Comparison of ENCODE assay signal across 9 cellular contexts in genomic region chr19:4547303-4548237, GRCh38. TPM values are rescaled to one million over a fixed set of nuclear protein-coding genes. Genes with fewer than 3 reads are reported as not detected.
A peak's percentile ranks its signal among the peaks of the same experiment; 100 is the strongest.
DNase-seq lines count a peak whose midpoint lies in the region; TF ChIP-seq lines count a peak whose summit lies in the region.
"Had no signal": no experiment of that assay in that cellular context is flagged by ENCODE, and none has a peak within 500 bp of the region (broad histone marks: within the 10 kb centered on the region; RNA-seq: fewer than 3 reads in every experiment).

No MANE protein-coding gene starts in this region.

- H3K27ac Mint-ChIP-seq in T-helper 2 cell treated with Interferon-gamma antibody and Interleukin-4, amounts not matched to agents 5 μg/mL and 100 μg/mL, for 36 hours, result no peak overlapping the region

- no peaks in the 10 kb centered on the region for H3K27me3 ChIP-seq in BJ (ENCODE audit: control insufficient read depth, insufficient read depth, low read length)
- no peaks in the 10 kb centered on the region for H3K27me3 ChIP-seq in H7 (ENCODE audit: control insufficient read depth, insufficient read depth, low read length)

- no peaks in the 10 kb centered on the region for H3K4me1 Mint-ChIP-seq in T-helper 2 cell treated with Interferon-gamma antibody and Interleukin-4, amounts not matched to agents 5 μg/mL and 100 μg/mL, for 36 hours (ENCODE audit: low read depth)

- H3K36me3 Mint-ChIP-seq in T-helper 2 cell treated with Interferon-gamma antibody and Interleukin-4, amounts not matched to agents 5 μg/mL and 100 μg/mL, for 36 hours (ENCODE audit: low read depth), result no peaks in the 10 kb centered on the region

- H3K9me3 Mint-ChIP-seq in T-helper 2 cell treated with Interferon-gamma antibody and Interleukin-4, amounts not matched to agents 5 μg/mL and 100 μg/mL, for 36 hours, result no peaks in the 10 kb centered on the region

- H3K4me3 Mint-ChIP-seq in T-helper 2 cell treated with Interferon-gamma antibody and Interleukin-4, amounts not matched to agents 5 μg/mL and 100 μg/mL, for 36 hours, result no peak overlapping the region

- POLR2A ChIA-PET in BJ (lab: Charles Lee), result no interaction called here

- H3K4me3 ChIP-seq in BJ (ENCODE audit: low read depth, low read length) (no peak overlapping the region), H7 (ENCODE audit: insufficient read depth, low read depth, low read length) (no peak overlapping the region), WI38 (ENCODE audit: low read depth, low read length) (no peak overlapping the region), coronary artery (no peak overlapping the region)

- CTCF ChIA-PET in BJ (lab: Yijun Ruan, JAX), result interaction anchor here (0.5 to 1.8 kb wide), 11 partner anchors 9 to 489 kb away, joined by 3 to 12 read pairs (median 4); partner anchors contain the start of gene SEMA6B

- H3K27me3 Mint-ChIP-seq in T-helper 2 cell treated with Interferon-gamma antibody and Interleukin-4, amounts not matched to agents 5 μg/mL and 100 μg/mL, for 36 hours (ENCODE audit: low read depth), result no peaks in the 10 kb centered on the region

- H3K36me3 ChIP-seq in BJ (ENCODE audit: control insufficient read depth, insufficient read depth, low read length), result no peaks in the 10 kb centered on the region
- H3K36me3 ChIP-seq in H7 (replicated peaks; ENCODE audit: control insufficient read depth, insufficient read depth, low read length), result peaks cover 12% of the 10 kb centered on the region

- no peak overlapping the region for H3K27ac ChIP-seq in coronary artery

- TF ChIP-seq CTCF in BJ (IDR thresholded peaks at IDR 0.05; ENCODE audit: insufficient read depth, low read depth, low read length) (peak; percentile 27; the same call in 1 of the 2 replicates), WI38 (IDR thresholded peaks at IDR 0.05; ENCODE audit: low read depth, low read length) (peak; percentile 19; the same call in 1 of the 2 replicates), coronary artery (IDR thresholded peaks at IDR 0.05) (no peak)

- DNase-seq in BJ (ENCODE audit: low read depth) (no peak), H7 (peak; percentile 70), iPS-NIHi11 (ENCODE audit: low spot score) (peak; percentile 44), epidermal melanocyte (ENCODE audit: insufficient read length, low spot score) (no peak), coronary artery (ENCODE audit: low spot score) (no peak), nucleus accumbens (lab: John Stamatoyannopoulos, UW) (no peak)
- no peak for DNase-seq in T-helper 2 cell treated with Interferon-gamma antibody and Interleukin-4, amounts not matched to agents 5 μg/mL and 100 μg/mL, for 36 hours (ENCODE audit: low spot score)
- DNase-seq: activated CD4-positive, CD25-positive, alpha-beta regulatory T cell treated with anti-CD3 and anti-CD28 coated beads, Interleukin-2, amount 50 U/mL, for 72 hours had no signal

RNA-seq across cellular contexts. Expression of gene LRG1, which starts 7.7 kb away (rescaled TPM):
- 0.02 TPM in 1 of 2 replicates, not detected in the other for polyA plus RNA-seq in BJ (2011; rRNA removed)
- not detected in 2 replicates for polyA minus RNA-seq in BJ (2011; rRNA and poly(A)+ RNA removed)
- total RNA-seq in H7 (2014; rRNA removed; shearing (Covaris generic)), result 0.10 and 0.30 TPM in 2 replicates

RNA-seq across cellular contexts. Expression of gene SEMA6B, which starts 11.9 kb away (rescaled TPM):
- polyA plus RNA-seq in BJ (2011; rRNA removed), result 0.11 and 0.22 TPM in 2 replicates
- 0.15 and 0.28 TPM in 2 replicates for polyA minus RNA-seq in BJ (2011; rRNA and poly(A)+ RNA removed)
- 38.4 and 43.0 TPM in 2 replicates for total RNA-seq in H7 (2014; rRNA removed; shearing (Covaris generic))

RNA-seq across cellular contexts. Expression of gene PLIN5, which starts 12.5 kb away (rescaled TPM):
- not detected in 2 replicates for polyA plus RNA-seq in BJ (2011; rRNA removed)
- polyA minus RNA-seq in BJ (2011; rRNA and poly(A)+ RNA removed), result not detected in 2 replicates
- 1.3 and 2.5 TPM in 2 replicates for total RNA-seq in H7 (2014; rRNA removed; shearing (Covaris generic))

RNA-seq across cellular contexts. Expression of gene PLIN4, which starts 29.3 kb away (rescaled TPM):
- 0.01 TPM in 2 replicates for polyA plus RNA-seq in BJ (2011; rRNA removed)
- polyA minus RNA-seq in BJ (2011; rRNA and poly(A)+ RNA removed), result 0.05 TPM in 1 of 2 replicates, not detected in the other
- 0.07 and 0.10 TPM in 2 replicates for total RNA-seq in H7 (2014; rRNA removed; shearing (Covaris generic))

Comparison
In these comparisons a context has a peak if more than half of its experiments do, and no peak if none do; other contexts are left out.
1. DNase-seq: peak in H7 (single experiment) and iPS-NIHi11 (single experiment); none in BJ (single experiment), T-helper 2 cell treated with Interferon-gamma antibody and Interleukin-4, amounts not matched to agents 5 μg/mL and 100 μg/mL, for 36 hours (single experiment), epidermal melanocyte (single experiment), coronary artery (single experiment) and nucleus accumbens (0 of 56).